Comparison of ENCODE assay signal across 8 cellular contexts in genomic region chr16:391885-392335, GRCh38. TPM values are rescaled to one million over a fixed set of nuclear protein-coding genes. Genes with fewer than 3 reads are reported as not detected.
DNase-seq lines count a peak whose midpoint lies in the region; ATAC-seq and TF ChIP-seq lines count a peak whose summit lies in the region.

No MANE protein-coding gene starts in this region.

- H3K4me1 Mint-ChIP-seq in CD4-positive, CD25-positive, alpha-beta regulatory T cell = peaks cover 4 to 17% (median 12%) of the 10 kb centered on the region in 4 donors
- H3K4me1 Mint-ChIP-seq in activated T-helper 2 cell treated with anti-CD3 and anti-CD28 coated beads, Interferon-gamma antibody, Interleukin-2, Interleukin-4, amounts not matched to agents 10 μg/mL and 5 μg/mL and 100 μg/mL, durations not matched to agents 14 hours and 24 hours and 36 hours (ENCODE audit: low read depth) = peaks cover 4% of the 10 kb centered on the region

- intact Hi-C loops in activated T-helper 2 cell treated with anti-CD3 and anti-CD28 coated beads, Interferon-gamma antibody, Interleukin-2, Interleukin-4, amounts not matched to agents 10 μg/mL and 5 μg/mL and 100 μg/mL, durations not matched to agents 14 hours and 24 hours and 36 hours (cut with micrococcal nuclease) = loop anchor here (1.0 to 10.0 kb wide), 2 partner anchors 95 to 133 kb away; partner anchors contain the start of gene CAPN15

- H3K9me3 Mint-ChIP-seq in CD4-positive, CD25-positive, alpha-beta regulatory T cell = peaks cover 0 to 6% (median 0%) of the 10 kb centered on the region in 7 donors
- no peaks in the 10 kb centered on the region for H3K9me3 Mint-ChIP-seq in activated T-helper 2 cell treated with anti-CD3 and anti-CD28 coated beads, Interferon-gamma antibody, Interleukin-2, Interleukin-4, amounts not matched to agents 10 μg/mL and 5 μg/mL and 100 μg/mL, durations not matched to agents 14 hours and 24 hours and 36 hours

- no peak overlapping the region for H3K27ac ChIP-seq in CD4-positive, CD25-positive, alpha-beta regulatory T cell (ENCODE audit: insufficient read depth, low read length, poor library complexity, severe bottlenecking)
- no peak overlapping the region for H3K27ac ChIP-seq in gastroesophageal sphincter

- no peak for TF ChIP-seq POLR2A in gastroesophageal sphincter (IDR thresholded peaks at IDR 0.05)

- no peaks in the 10 kb centered on the region for H3K36me3 ChIP-seq in CD4-positive, CD25-positive, alpha-beta regulatory T cell (ENCODE audit: control insufficient read depth, insufficient read depth, low read length)
- no peaks in the 10 kb centered on the region for H3K36me3 ChIP-seq in gastroesophageal sphincter

- no peak overlapping the region for H3K4me3 ChIP-seq in CD4-positive, CD25-positive, alpha-beta regulatory T cell (ENCODE audit: low read depth, low read length)
- no peak overlapping the region for H3K4me3 ChIP-seq in gastroesophageal sphincter

- peak overlapping the region in 1 of 4 donors; percentile 76 for H3K4me3 Mint-ChIP-seq in CD4-positive, CD25-positive, alpha-beta regulatory T cell
- no peak overlapping the region for H3K4me3 Mint-ChIP-seq in activated T-helper 2 cell treated with anti-CD3 and anti-CD28 coated beads, Interferon-gamma antibody, Interleukin-2, Interleukin-4, amounts not matched to agents 10 μg/mL and 5 μg/mL and 100 μg/mL, durations not matched to agents 14 hours and 24 hours and 36 hours (ENCODE audit: low read depth)

- TF ChIP-seq CTCF in gastroesophageal sphincter (IDR thresholded peaks at IDR 0.05) = peak in 3 of 4 experiments; percentile 64 to 76 (median 69)

- peaks cover 5% of the 10 kb centered on the region for H3K4me1 ChIP-seq in CD4-positive, CD25-positive, alpha-beta regulatory T cell (ENCODE audit: control insufficient read depth, insufficient read depth, low read length, poor library complexity, severe bottlenecking)
- H3K4me1 ChIP-seq in gastroesophageal sphincter = peaks cover 0 to 34% (median 0%) of the 10 kb centered on the region in 3 donors

- H3K9me3 ChIP-seq in CD4-positive, CD25-positive, alpha-beta regulatory T cell (ENCODE audit: control insufficient read depth in 2 of 2, low read length in 2 of 2) = no peaks in the 10 kb centered on the region
- no peaks in the 10 kb centered on the region for H3K9me3 ChIP-seq in gastroesophageal sphincter

- TF ChIP-seq EP300 in gastroesophageal sphincter (IDR thresholded peaks at IDR 0.05) = no peak

- H3K27ac Mint-ChIP-seq in CD4-positive, CD25-positive, alpha-beta regulatory T cell = no peak overlapping the region
- no peak overlapping the region for H3K27ac Mint-ChIP-seq in activated T-helper 2 cell treated with anti-CD3 and anti-CD28 coated beads, Interferon-gamma antibody, Interleukin-2, Interleukin-4, amounts not matched to agents 10 μg/mL and 5 μg/mL and 100 μg/mL, durations not matched to agents 14 hours and 24 hours and 36 hours

- no peaks in the 10 kb centered on the region for H3K36me3 Mint-ChIP-seq in CD4-positive, CD25-positive, alpha-beta regulatory T cell
- H3K36me3 Mint-ChIP-seq in activated T-helper 2 cell treated with anti-CD3 and anti-CD28 coated beads, Interferon-gamma antibody, Interleukin-2, Interleukin-4, amounts not matched to agents 10 μg/mL and 5 μg/mL and 100 μg/mL, durations not matched to agents 14 hours and 24 hours and 36 hours (ENCODE audit: low read depth) = no peaks in the 10 kb centered on the region

- H3K27me3 ChIP-seq in CD4-positive, CD25-positive, alpha-beta regulatory T cell (ENCODE audit: control insufficient read depth, insufficient read depth, low read length) = no peaks in the 10 kb centered on the region
- no peaks in the 10 kb centered on the region for H3K27me3 ChIP-seq in gastroesophageal sphincter

- peak; percentile 82 to 85 for ATAC-seq in CD4-positive, CD25-positive, alpha-beta regulatory T cell (ENCODE audit: low read depth in 2 of 2)
- peak; percentile 47 for ATAC-seq in HG02798 (IDR thresholded peaks at IDR 0.05; ENCODE audit: poor library complexity, unreplicated experiment)
- peak; percentile 54 for ATAC-seq in gastroesophageal sphincter
- ATAC-seq in HG03175 (IDR thresholded peaks at IDR 0.05; ENCODE audit: unreplicated experiment) = no peak

- H3K27me3 Mint-ChIP-seq in CD4-positive, CD25-positive, alpha-beta regulatory T cell = peaks cover 19% of the 10 kb centered on the region
- peaks cover 8% of the 10 kb centered on the region for H3K27me3 Mint-ChIP-seq in activated T-helper 2 cell treated with anti-CD3 and anti-CD28 coated beads, Interferon-gamma antibody, Interleukin-2, Interleukin-4, amounts not matched to agents 10 μg/mL and 5 μg/mL and 100 μg/mL, durations not matched to agents 14 hours and 24 hours and 36 hours (ENCODE audit: low read depth)

- 80% methylated on average over 1 of the region's 7 CpGs; no CpG with 5 or more reads in 1 of the 2 donors for WGBS in gastroesophageal sphincter (ENCODE audit: low coverage in 1 of 2), 2 donors

- DNase-seq in CD4-positive, CD25-positive, alpha-beta regulatory T cell = peak; percentile 49 to 72 (median 61)
- DNase-seq in RPMI8226 (peak; percentile 77), retina (peak; percentile 76), foreskin melanocyte (no peak)
- DNase-seq in activated T-helper 2 cell treated with anti-CD3 and anti-CD28 coated beads, Interferon-gamma antibody, Interleukin-2, Interleukin-4, amounts not matched to agents 10 μg/mL and 5 μg/mL and 100 μg/mL, durations not matched to agents 14 hours and 24 hours and 36 hours (ENCODE audit: low spot score) = peak; percentile 56

RNA-seq across cellular contexts. Expression of gene NME4, which starts 5.1 kb away (rescaled TPM):
- total RNA-seq in CD4-positive, CD25-positive, alpha-beta regulatory T cell = 6.7 TPM
- 10 to 100 TPM; 16.2 to 29.8 (median 23.1) TPM for polyA plus RNA-seq in CD4-positive, CD25-positive, alpha-beta regulatory T cell
- total RNA-seq in activated T-helper 2 cell treated with anti-CD3 and anti-CD28 coated beads, Interferon-gamma antibody, Interleukin-2, Interleukin-4, amounts not matched to agents 10 μg/mL and 5 μg/mL and 100 μg/mL, durations not matched to agents 14 hours and 24 hours and 36 hours = 78.4 and 84.2 TPM in 2 replicates
- 100 to 1,000 TPM in 3 of 4 donors, 10 to 100 TPM in 1; 61.1 to 169 (median 136) TPM for total RNA-seq in gastroesophageal sphincter

RNA-seq across cellular contexts. Expression of gene DECR2, which starts 9.8 kb away (rescaled TPM):
- total RNA-seq in CD4-positive, CD25-positive, alpha-beta regulatory T cell = 4.8 TPM
- polyA plus RNA-seq in CD4-positive, CD25-positive, alpha-beta regulatory T cell = 1 to 10 TPM; 2.2 to 4.5 (median 2.7) TPM
- 18.9 and 20.9 TPM in 2 replicates for total RNA-seq in activated T-helper 2 cell treated with anti-CD3 and anti-CD28 coated beads, Interferon-gamma antibody, Interleukin-2, Interleukin-4, amounts not matched to agents 10 μg/mL and 5 μg/mL and 100 μg/mL, durations not matched to agents 14 hours and 24 hours and 36 hours
- 10 to 100 TPM; 11.7 to 25.4 (median 19.9) TPM for total RNA-seq in gastroesophageal sphincter

RNA-seq across cellular contexts. Expression of gene PGAP6, which starts 10.1 kb away (rescaled TPM):
- 71.4 TPM for total RNA-seq in CD4-positive, CD25-positive, alpha-beta regulatory T cell
- polyA plus RNA-seq in CD4-positive, CD25-positive, alpha-beta regulatory T cell = 10 to 100 TPM in 3 of 4 donors, 1 to 10 TPM in 1; 7.8 to 45.3 (median 32.2) TPM
- total RNA-seq in activated T-helper 2 cell treated with anti-CD3 and anti-CD28 coated beads, Interferon-gamma antibody, Interleukin-2, Interleukin-4, amounts not matched to agents 10 μg/mL and 5 μg/mL and 100 μg/mL, durations not matched to agents 14 hours and 24 hours and 36 hours = 34.3 and 36.7 TPM in 2 replicates
- 10 to 100 TPM; 19.9 to 47.6 (median 24.3) TPM for total RNA-seq in gastroesophageal sphincter

RNA-seq across cellular contexts. Expression of gene MRPL28, which starts 21.6 kb away (rescaled TPM):
- 37.8 TPM for total RNA-seq in CD4-positive, CD25-positive, alpha-beta regulatory T cell
- polyA plus RNA-seq in CD4-positive, CD25-positive, alpha-beta regulatory T cell = 100 to 1,000 TPM in 1 of 4 donors, 10 to 100 TPM in 3; 63.0 to 109 (median 85.2) TPM
- 92.5 and 92.9 TPM in 2 replicates for total RNA-seq in activated T-helper 2 cell treated with anti-CD3 and anti-CD28 coated beads, Interferon-gamma antibody, Interleukin-2, Interleukin-4, amounts not matched to agents 10 μg/mL and 5 μg/mL and 100 μg/mL, durations not matched to agents 14 hours and 24 hours and 36 hours
- 10 to 100 TPM; 47.7 to 93.5 (median 55.8) TPM for total RNA-seq in gastroesophageal sphincter

RNA-seq across cellular contexts. Expression of gene RAB11FIP3, which starts 33.5 kb away (rescaled TPM):
- total RNA-seq in CD4-positive, CD25-positive, alpha-beta regulatory T cell = 34.5 TPM
- 1 to 10 TPM; 1.0 to 2.8 (median 1.5) TPM for polyA plus RNA-seq in CD4-positive, CD25-positive, alpha-beta regulatory T cell
- 45.7 and 47.2 TPM in 2 replicates for total RNA-seq in activated T-helper 2 cell treated with anti-CD3 and anti-CD28 coated beads, Interferon-gamma antibody, Interleukin-2, Interleukin-4, amounts not matched to agents 10 μg/mL and 5 μg/mL and 100 μg/mL, durations not matched to agents 14 hours and 24 hours and 36 hours
- 10 to 100 TPM; 47.4 to 88.9 (median 58.6) TPM for total RNA-seq in gastroesophageal sphincter
